In genomic region chr11:17822021-17822781, GRCh38 we compare ENCODE assay signal across 15 cellular contexts.
A peak's percentile ranks its signal among the peaks of the same experiment; 100 is the strongest.
DNase-seq lines count a peak whose midpoint lies in the region; TF ChIP-seq lines count a peak whose summit lies in the region.
"Had no signal": no experiment of that assay in that cellular context is flagged by ENCODE, and none has a peak within 500 bp of the region (broad histone marks: within the 10 kb centered on the region; RNA-seq: fewer than 3 reads in every experiment).

No MANE protein-coding gene starts in this region.

- peaks cover 12% of the 10 kb centered on the region for H3K4me1 ChIP-seq in rectal smooth muscle tissue (ENCODE audit: control insufficient read depth, insufficient read depth, low read length)

- no peak overlapping the region for H3K9ac ChIP-seq in rectal smooth muscle tissue (ENCODE audit: low read length)

- H3K4me1 Mint-ChIP-seq in activated CD4-positive, alpha-beta memory T cell treated with anti-CD3 and anti-CD28 coated beads for 36 hours (ENCODE audit: low read depth): no peaks in the 10 kb centered on the region

- CTCF ChIA-PET in activated CD4-positive, alpha-beta memory T cell treated with anti-CD3 and anti-CD28 coated beads for 36 hours (lab: Charles Lee): no interaction called here

- TF ChIP-seq CTCF in fibroblast of the aortic adventitia (IDR thresholded peaks at IDR 0.05; ENCODE audit: insufficient read depth, low read length): peak; percentile 6
- TF ChIP-seq CTCF in WERI-Rb-1 (IDR thresholded peaks at IDR 0.05; ENCODE audit: low read depth, low read length): no peak

- H3K27me3 ChIP-seq in rectal smooth muscle tissue (ENCODE audit: control insufficient read depth, insufficient read depth, low read length) (no peaks in the 10 kb centered on the region), WERI-Rb-1 (ENCODE audit: insufficient read depth, low read depth, severe bottlenecking) (no peaks in the 10 kb centered on the region)

- H3K4me3 ChIP-seq in fibroblast of the aortic adventitia (ENCODE audit: low read depth, low read length) (no peak overlapping the region), rectal smooth muscle tissue (ENCODE audit: low read length) (no peak overlapping the region), WERI-Rb-1 (ENCODE audit: low read depth, low read length) (no peak overlapping the region)

- H3K27ac Mint-ChIP-seq in activated CD4-positive, alpha-beta memory T cell treated with anti-CD3 and anti-CD28 coated beads for 36 hours: no peak overlapping the region
- H3K27ac Mint-ChIP-seq: activated naive CD8-positive, alpha-beta T cell treated with anti-CD3 and anti-CD28 coated beads for 36 hours had no signal

- H3K36me3 ChIP-seq in rectal smooth muscle tissue (ENCODE audit: control insufficient read depth, insufficient read depth, low read length) (no peaks in the 10 kb centered on the region), WERI-Rb-1 (no peaks in the 10 kb centered on the region)

- peaks cover 2% of the 10 kb centered on the region for H3K36me3 Mint-ChIP-seq in activated CD4-positive, alpha-beta memory T cell treated with anti-CD3 and anti-CD28 coated beads for 36 hours

- intact Hi-C loops in activated CD4-positive, alpha-beta memory T cell treated with anti-CD3 and anti-CD28 coated beads for 36 hours (cut with micrococcal nuclease): no loop called here

- no peaks in the 10 kb centered on the region for H3K27me3 Mint-ChIP-seq in activated CD4-positive, alpha-beta memory T cell treated with anti-CD3 and anti-CD28 coated beads for 36 hours
- H3K27me3 Mint-ChIP-seq: activated naive CD8-positive, alpha-beta T cell treated with anti-CD3 and anti-CD28 coated beads for 36 hours had no signal

- POLR2A ChIA-PET in activated CD4-positive, alpha-beta memory T cell treated with anti-CD3 and anti-CD28 coated beads for 36 hours (lab: Charles Lee): no interaction called here

- no peak overlapping the region for H3K4me3 Mint-ChIP-seq in activated CD4-positive, alpha-beta memory T cell treated with anti-CD3 and anti-CD28 coated beads for 36 hours
- H3K4me3 Mint-ChIP-seq: activated naive CD8-positive, alpha-beta T cell treated with anti-CD3 and anti-CD28 coated beads for 36 hours; CD14-positive monocyte had no signal

- H3K9me3 ChIP-seq in WERI-Rb-1 (ENCODE audit: severe bottlenecking): no peaks in the 10 kb centered on the region

- DNase-seq in EH (ENCODE audit: low read depth) (peak; percentile 46), amniotic epithelial cell (ENCODE audit: low read depth) (peak; percentile 73), fibroblast of the aortic adventitia (ENCODE audit: low read depth) (peak; percentile 77), WERI-Rb-1 (no peak), EL (no peak)
- DNase-seq in activated CD4-positive, alpha-beta T cell treated with anti-CD3 and anti-CD28 coated beads for 1 hour: no peak
- no peak for DNase-seq in activated CD4-positive, alpha-beta memory T cell treated with anti-CD3 and anti-CD28 coated beads for 36 hours
- DNase-seq: activated CD8-positive, alpha-beta memory T cell treated with anti-CD3 and anti-CD28 coated beads, Interleukin-2, amount 50 U/mL, for 4 hours; activated naive CD8-positive, alpha-beta T cell treated with anti-CD3 and anti-CD28 coated beads for 36 hours; effector CD4-positive, alpha-beta T cell; SHP77; stimulated activated CD4-positive, alpha-beta T cell treated with anti-CD3 and anti-CD28 coated beads, Interleukin-4, amount 100 ng/mL, for 24 hours; stimulated activated naive CD4-positive, alpha-beta T cell treated with Interleukin-2 at 50 U/mL for 16 hours had no signal

- H3K27ac ChIP-seq in rectal smooth muscle tissue (ENCODE audit: low read depth, low read length): peak overlapping the region; percentile 27
- no peak overlapping the region for H3K27ac ChIP-seq in WERI-Rb-1

- H3K9me3 Mint-ChIP-seq in activated CD4-positive, alpha-beta memory T cell treated with anti-CD3 and anti-CD28 coated beads for 36 hours: no peaks in the 10 kb centered on the region
- H3K9me3 Mint-ChIP-seq: activated naive CD8-positive, alpha-beta T cell treated with anti-CD3 and anti-CD28 coated beads for 36 hours; CD14-positive monocyte had no signal

Comparison
In these comparisons a context has a peak if more than half of its experiments do, and no peak if none do; other contexts are left out.
1. DNase-seq: peak in EH (single experiment), amniotic epithelial cell (single experiment) and fibroblast of the aortic adventitia (single experiment); none in activated CD4-positive, alpha-beta T cell treated with anti-CD3 and anti-CD28 coated beads for 1 hour (single experiment), WERI-Rb-1 (single experiment), EL (single experiment) and activated CD4-positive, alpha-beta memory T cell treated with anti-CD3 and anti-CD28 coated beads for 36 hours (single experiment).